ENCODE assay signal across 1 cellular context in genomic region chr16:75258807-75259141, GRCh38.
TF ChIP-seq lines count a peak whose summit lies in the region.

No MANE protein-coding gene starts in this region.

TF ChIP-seq in GM23338, 12 proteins besides CTCF, POLR2A, EP300 and RAD21 (continued from another document):
- TF ChIP-seq ZNF462 (CRISPR knock-in tag; IDR thresholded peaks at IDR 0.05) (no peak), JUNB (IDR thresholded peaks at IDR 0.05; ENCODE audit: unreplicated experiment) (no peak)
TF ChIP-seq in GM23338: peak in this region for 0.
